9 cellular contexts compared by ENCODE assay signal in genomic region chr3:24829632-24830229, GRCh38.
DNase-seq lines count a peak whose midpoint lies in the region; ATAC-seq and TF ChIP-seq lines count a peak whose summit lies in the region.
"Had no signal": no experiment of that assay in that cellular context is flagged by ENCODE, and none has a peak within 500 bp of the region (broad histone marks: within the 10 kb centered on the region; RNA-seq: fewer than 3 reads in every experiment).

No MANE protein-coding gene starts in this region.

- H3K9ac ChIP-seq in IMR-90 (ENCODE audit: low read depth, low read length) = no peak overlapping the region

- TF ChIP-seq POLR2A in IMR-90 (IDR thresholded peaks at IDR 0.05; ENCODE audit: low read depth, low read length) = no peak

- H3K27me3 ChIP-seq in IMR-90 (ENCODE audit: control insufficient read depth, insufficient read depth, low read length) = peaks cover 11% of the 10 kb centered on the region; the same call in 1 of the 2 replicates
- H3K27me3 ChIP-seq in muscle layer of duodenum (ENCODE audit: low read depth, low read length) = no peaks in the 10 kb centered on the region

- H3K4me1 ChIP-seq in IMR-90 (ENCODE audit: control insufficient read depth, insufficient read depth, low read length) (no peaks in the 10 kb centered on the region), muscle layer of duodenum (ENCODE audit: control insufficient read depth in 1 of 2, insufficient read depth in 2 of 2, low read length in 2 of 2) (peaks cover 0 to 22% of the 10 kb centered on the region in 2 donors)

- no peak overlapping the region for H3K14ac ChIP-seq in IMR-90 (replicated peaks; ENCODE audit: low read depth, low read length)

- H3K23ac ChIP-seq in IMR-90 (ENCODE audit: low read depth, low read length) = no peak overlapping the region

- no peak overlapping the region for H3K4ac ChIP-seq in IMR-90 (ENCODE audit: low read depth, low read length)

- no peaks in the 10 kb centered on the region for H4K20me1 ChIP-seq in IMR-90 (ENCODE audit: insufficient read depth, low read length)

- H3K27ac Mint-ChIP-seq in CD14-positive monocyte = no peak overlapping the region
- H3K27ac Mint-ChIP-seq: activated naive CD8-positive, alpha-beta T cell treated with anti-CD3 and anti-CD28 coated beads, Interleukin-2, amount 10 ng/mL, durations not matched to agents 7 days and 5 days had no signal

- no peak overlapping the region for H2AK9ac ChIP-seq in IMR-90 (replicated peaks; ENCODE audit: low read depth, low read length, poor library complexity)

- H3K36me3 ChIP-seq in IMR-90 (ENCODE audit: control insufficient read depth, insufficient read depth, low read length) (no peaks in the 10 kb centered on the region), muscle layer of duodenum (ENCODE audit: control insufficient read depth in 1 of 2, insufficient read depth in 2 of 2, low read length in 2 of 2) (no peaks in the 10 kb centered on the region)

- in situ Hi-C loops in IMR-90 (cut with MboI; ENCODE audit: low sequenced_read_pairs) = no loop called here

- WGBS in IMR-90 (ENCODE audit: extremely low coverage in 2 of 2, insufficient read length in 1 of 2), 2 experiments = 1% methylated on average over 15 of the region's 35 CpGs; no CpG with 5 or more reads in 1 of the 2 experiments

- no peak overlapping the region for H3K56ac ChIP-seq in IMR-90 (ENCODE audit: extremely low read depth, insufficient read depth, low read length)

- no peak overlapping the region for H2AK5ac ChIP-seq in IMR-90 (ENCODE audit: low read depth, low read length)

- no TSS peak for BruUV-seq in IMR-90 (replicated peaks; lab: Mats Ljungman, UMichigan)

- no peak overlapping the region for H2BK5ac ChIP-seq in IMR-90 (ENCODE audit: low read depth, low read length, poor library complexity, severe bottlenecking)

- no peak overlapping the region for H2BK120ac ChIP-seq in IMR-90 (ENCODE audit: low read depth, low read length)

- no peaks in the 10 kb centered on the region for H3K79me1 ChIP-seq in IMR-90 (ENCODE audit: low read depth in 1 of 2, low read length in 2 of 2)

- no peaks in the 10 kb centered on the region for H3K36me3 Mint-ChIP-seq in CD14-positive monocyte
- H3K36me3 Mint-ChIP-seq: activated naive CD8-positive, alpha-beta T cell treated with anti-CD3 and anti-CD28 coated beads, Interleukin-2, amount 10 ng/mL, durations not matched to agents 7 days and 5 days had no signal

- peaks cover 0 to 11% (median 5%) of the 10 kb centered on the region in 7 donors for H3K9me3 Mint-ChIP-seq in CD14-positive monocyte
- H3K9me3 Mint-ChIP-seq: activated naive CD8-positive, alpha-beta T cell treated with anti-CD3 and anti-CD28 coated beads, Interleukin-2, amount 10 ng/mL, durations not matched to agents 7 days and 5 days had no signal

- dilution Hi-C loops in IMR-90 (cut with HindIII; ENCODE audit: low sequenced_read_pairs, unreplicated experiment) = no loop called here

- TF ChIP-seq CTCF in AG09309 (IDR thresholded peaks at IDR 0.05; ENCODE audit: control insufficient read depth, insufficient read depth, low read depth, low read length, missing control alignments) (no peak), IMR-90 (conservative IDR thresholded peaks at IDR 0.05; ENCODE audit: low read depth, low read length) (no peak), epithelial cell of proximal tubule (conservative IDR thresholded peaks at IDR 0.05; ENCODE audit: low read depth, low read length) (no peak), CD14-positive monocyte (IDR thresholded peaks at IDR 0.05) (no peak)

- no peak for DNase-seq in AG09309 (ENCODE audit: low read depth)
- DNase-seq in IMR-90 = no peak
- DNase-seq in epithelial cell of proximal tubule (ENCODE audit: low read depth) = no peak
- no peak for DNase-seq in hippocampal formation (lab: John Stamatoyannopoulos, UW)
- DNase-seq in CD14-positive monocyte (ENCODE audit: low spot score) = no peak
- DNase-seq in effector CD4-positive, alpha-beta T cell = no peak
- DNase-seq in NCI-H1436 treated with DMSO at 0.1 percent for 48 hours (lab: John Stamatoyannopoulos, UW) = no peak
- DNase-seq: activated naive CD8-positive, alpha-beta T cell treated with anti-CD3 and anti-CD28 coated beads, Interleukin-2, amount 10 ng/mL, durations not matched to agents 7 days and 5 days had no signal

- peaks cover 29 to 44% (median 31%) of the 10 kb centered on the region in 3 donors for H3K27me3 Mint-ChIP-seq in CD14-positive monocyte (ENCODE audit: low read depth in 3 of 3)

- H2AFZ ChIP-seq in IMR-90 (replicated peaks; ENCODE audit: low read length, poor library complexity) = peak overlapping the region; percentile 29

- peaks cover 2% of the 10 kb centered on the region for H3K4me1 Mint-ChIP-seq in CD14-positive monocyte
- H3K4me1 Mint-ChIP-seq: activated naive CD8-positive, alpha-beta T cell treated with anti-CD3 and anti-CD28 coated beads, Interleukin-2, amount 10 ng/mL, durations not matched to agents 7 days and 5 days had no signal

- no peaks in the 10 kb centered on the region for H3K9me1 ChIP-seq in IMR-90 (ENCODE audit: insufficient read depth, low read length)

- no peak overlapping the region for H3K18ac ChIP-seq in IMR-90 (ENCODE audit: low read depth, low read length)

- H2BK15ac ChIP-seq in IMR-90 (ENCODE audit: low read depth, low read length) = no peak overlapping the region

- no peak for ATAC-seq in IMR-90 (ENCODE audit: low read depth)

- TF ChIP-seq RAD21 in IMR-90 (IDR thresholded peaks at IDR 0.05; ENCODE audit: low read length) = no peak

- CTCF ChIA-PET in IMR-90 (lab: Yijun Ruan, JAX) = no interaction called here

- H3K27ac ChIP-seq in IMR-90 (ENCODE audit: insufficient read depth, low read length) (no peak overlapping the region), muscle layer of duodenum (ENCODE audit: low read length) (no peak overlapping the region)

- no peak overlapping the region for H3K4me2 ChIP-seq in IMR-90 (ENCODE audit: low read depth, low read length)

- H3K9me3 ChIP-seq in IMR-90 (ENCODE audit: control insufficient read depth, insufficient read depth, low read length) (no peaks in the 10 kb centered on the region), muscle layer of duodenum (ENCODE audit: control insufficient read depth in 1 of 2, low read length in 2 of 2) (no peaks in the 10 kb centered on the region)

- intact Hi-C loops in IMR-90 (cut with micrococcal nuclease) = no loop called here
- intact Hi-C loops in CD14-positive monocyte (cut with micrococcal nuclease) = no loop called here

- no peak overlapping the region for H4K91ac ChIP-seq in IMR-90 (ENCODE audit: insufficient read depth, low read depth, low read length)

- H3K4me3 ChIP-seq in AG09309 (ENCODE audit: control insufficient read depth, low read depth, low read length) = peak overlapping the region; percentile 14
- H3K4me3 ChIP-seq in IMR-90 (ENCODE audit: insufficient read depth, low read depth, low read length) = no peak overlapping the region
- H3K4me3 ChIP-seq in epithelial cell of proximal tubule (ENCODE audit: low read depth, low read length) = peak overlapping the region; percentile 55
- peak overlapping the region; percentile 45 to 84 for H3K4me3 ChIP-seq in muscle layer of duodenum (ENCODE audit: low read depth in 1 of 2, low read length in 2 of 2)

- no peak overlapping the region for H4K8ac ChIP-seq in IMR-90 (ENCODE audit: low read depth in 2 of 2, low read length in 2 of 2)

- H2BK20ac ChIP-seq in IMR-90 (ENCODE audit: low read depth, low read length) = no peak overlapping the region

- POLR2A ChIA-PET in IMR-90 (lab: Charles Lee; ENCODE audit: unreplicated experiment) = no interaction called here

- no peak overlapping the region for H4K5ac ChIP-seq in IMR-90 (ENCODE audit: low read depth, low read length)

- peak overlapping the region in 1 of 2 donors; percentile 78 for H3K4me3 Mint-ChIP-seq in CD14-positive monocyte
- H3K4me3 Mint-ChIP-seq: activated naive CD8-positive, alpha-beta T cell treated with anti-CD3 and anti-CD28 coated beads, Interleukin-2, amount 10 ng/mL, durations not matched to agents 7 days and 5 days had no signal

TF ChIP-seq in IMR-90, 13 proteins besides CTCF, POLR2A, EP300 and RAD21:
- TF ChIP-seq BHLHE40 (IDR thresholded peaks at IDR 0.05; ENCODE audit: low read depth, low read length) = no peak
- TF ChIP-seq FOS (IDR thresholded peaks at IDR 0.05; ENCODE audit: low read depth, low read length) = no peak
- TF ChIP-seq, protein P1, sequence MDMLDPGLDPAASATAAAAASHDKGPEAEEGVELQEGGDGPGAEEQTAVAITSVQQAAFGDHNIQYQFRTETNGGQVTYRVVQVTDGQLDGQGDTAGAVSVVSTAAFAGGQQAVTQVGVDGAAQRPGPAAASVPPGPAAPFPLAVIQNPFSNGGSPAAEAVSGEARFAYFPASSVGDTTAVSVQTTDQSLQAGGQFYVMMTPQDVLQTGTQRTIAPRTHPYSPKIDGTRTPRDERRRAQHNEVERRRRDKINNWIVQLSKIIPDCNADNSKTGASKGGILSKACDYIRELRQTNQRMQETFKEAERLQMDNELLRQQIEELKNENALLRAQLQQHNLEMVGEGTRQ (IDR thresholded peaks at IDR 0.05; ENCODE audit: low read depth, low read length) = no peak
- no peak for TF ChIP-seq MXI1 (IDR thresholded peaks at IDR 0.05; ENCODE audit: borderline replicate concordance, low read depth, low read length)
- no peak for TF ChIP-seq MAZ (IDR thresholded peaks at IDR 0.05; ENCODE audit: borderline replicate concordance, low read depth, low read length)
- no peak for TF ChIP-seq NFE2L2 (IDR thresholded peaks at IDR 0.05; ENCODE audit: low read depth, low read length)
- TF ChIP-seq ELK1 (IDR thresholded peaks at IDR 0.05; ENCODE audit: borderline replicate concordance, low read depth, low read length) = no peak
- TF ChIP-seq RFX5 (IDR thresholded peaks at IDR 0.05; ENCODE audit: low read depth, low read length) = no peak
- no peak for TF ChIP-seq CEBPB (IDR thresholded peaks at IDR 0.05; ENCODE audit: low read depth, low read length)
TF ChIP-seq in IMR-90: peak in this region for 0.
